18 cellular contexts compared by ENCODE assay signal in genomic region chr18:50126466-50126865, GRCh38.
A peak's percentile ranks its signal among the peaks of the same experiment; 100 is the strongest.
DNase-seq lines count a peak whose midpoint lies in the region; ATAC-seq and TF ChIP-seq lines count a peak whose summit lies in the region.
"Had no signal": no experiment of that assay in that cellular context is flagged by ENCODE, and none has a peak within 500 bp of the region (broad histone marks: within the 10 kb centered on the region; RNA-seq: fewer than 3 reads in every experiment).

No MANE protein-coding gene starts in this region.

- H3K27ac ChIP-seq in thyroid gland, result peak overlapping the region; percentile 74 to 76 (median 76)
- H3K27ac ChIP-seq: SJCRH30 had no signal

- no peak overlapping the region for H3K4me3 Mint-ChIP-seq in stimulated activated memory B cell treated with anti-CD40 and anti-IgM and Interleukin-4, amounts not matched to agents 10 μg/mL and 1 μg/mL and 100 μg/mL, for 72 hours
- H3K4me3 Mint-ChIP-seq: B cell had no signal

- H3K4me1 ChIP-seq in thyroid gland, result peaks cover 34 to 41% of the 10 kb centered on the region in 2 donors
- H3K4me1 ChIP-seq: SJCRH30 had no signal

- no peak for TF ChIP-seq CTCF in epithelial cell of esophagus (IDR thresholded peaks at IDR 0.05; ENCODE audit: insufficient read depth, low read depth, low read length, missing control alignments)
- TF ChIP-seq CTCF in thyroid gland (IDR thresholded peaks at IDR 0.05), result no peak

- H3K4me1 Mint-ChIP-seq in stimulated activated memory B cell treated with anti-CD40 and anti-IgM and Interleukin-4, amounts not matched to agents 10 μg/mL and 1 μg/mL and 100 μg/mL, for 72 hours, result peaks cover under 1% of the 10 kb centered on the region
- H3K4me1 Mint-ChIP-seq: B cell had no signal

- TF ChIP-seq POLR2A in thyroid gland (IDR thresholded peaks at IDR 0.05), result no peak

- DNase-seq in NCI-H446 treated with DMSO at 0.1 percent for 48 hours (lab: John Stamatoyannopoulos, UW) (peak; percentile 3), NCI-H446 (lab: John Stamatoyannopoulos, UW) (no peak), epithelial cell of esophagus (ENCODE audit: low read depth) (peak; percentile 31), left kidney (ENCODE audit: low read depth, low spot score) (peak; percentile 46), thyroid gland (peak; percentile 85 to 88), NCI-H2081 treated with DMSO at 0.1 percent for 48 hours (lab: John Stamatoyannopoulos, UW) (no peak), Kasumi-1 (lab: John Stamatoyannopoulos, UW) (no peak)
- DNase-seq: Caco-2, DMS153, GOT3, NCI-H1092 treated with DMSO at 0.1 percent for 48 hours, NCI-H146, NCI-H2081, NCI-H526 treated with DMSO at 0.1 percent for 48 hours, SJCRH30 had no signal

- H3K9me3 ChIP-seq in thyroid gland, result no peaks in the 10 kb centered on the region
- H3K9me3 ChIP-seq: Caco-2, SJCRH30 had no signal

- 19 to 27% methylated on average over 3 of the region's 3 CpGs for WGBS in thyroid gland, 2 donors

- H3K27me3 Mint-ChIP-seq in stimulated activated memory B cell treated with anti-CD40 and anti-IgM and Interleukin-4, amounts not matched to agents 10 μg/mL and 1 μg/mL and 100 μg/mL, for 72 hours, result peaks cover 50% of the 10 kb centered on the region

- H3K4me3 ChIP-seq in epithelial cell of esophagus (ENCODE audit: low read length), result no peak overlapping the region
- no peak overlapping the region for H3K4me3 ChIP-seq in thyroid gland (replicated peaks in 1 of 3)
- H3K4me3 ChIP-seq: SJCRH30 had no signal

- H3K36me3 ChIP-seq in thyroid gland, result no peaks in the 10 kb centered on the region
- H3K36me3 ChIP-seq: SJCRH30 had no signal

- H3K9me3 Mint-ChIP-seq in stimulated activated memory B cell treated with anti-CD40 and anti-IgM and Interleukin-4, amounts not matched to agents 10 μg/mL and 1 μg/mL and 100 μg/mL, for 72 hours, result no peaks in the 10 kb centered on the region

- no peak overlapping the region for H3K27ac Mint-ChIP-seq in stimulated activated memory B cell treated with anti-CD40 and anti-IgM and Interleukin-4, amounts not matched to agents 10 μg/mL and 1 μg/mL and 100 μg/mL, for 72 hours
- H3K27ac Mint-ChIP-seq: B cell had no signal

- ATAC-seq in stimulated activated memory B cell treated with anti-CD40 and anti-IgM and Interleukin-4, amounts not matched to agents 10 μg/mL and 1 μg/mL and 100 μg/mL, for 72 hours, result no peak
- ATAC-seq: Panc1 had no signal

- no peaks in the 10 kb centered on the region for H3K36me3 Mint-ChIP-seq in stimulated activated memory B cell treated with anti-CD40 and anti-IgM and Interleukin-4, amounts not matched to agents 10 μg/mL and 1 μg/mL and 100 μg/mL, for 72 hours

- no peaks in the 10 kb centered on the region for H3K27me3 ChIP-seq in thyroid gland
- H3K27me3 ChIP-seq: SJCRH30 had no signal

- intact Hi-C loops in thyroid gland (cut with DNase I), result no loop called here

Comparison
In these comparisons a context has a peak if more than half of its experiments do, and no peak if none do; other contexts are left out.
1. DNase-seq: peak in NCI-H446 treated with DMSO at 0.1 percent for 48 hours (single experiment), epithelial cell of esophagus (single experiment), left kidney (single experiment) and thyroid gland (2 of 2); none in NCI-H446 (0 of 2), NCI-H2081 treated with DMSO at 0.1 percent for 48 hours (single experiment) and Kasumi-1 (0 of 2).